Comparison of ENCODE assay signal across 13 cellular contexts in genomic region chr4:87499415-87500106, GRCh38. TPM values are rescaled to one million over a fixed set of nuclear protein-coding genes. Genes with fewer than 3 reads are reported as not detected.
DNase-seq lines count a peak whose midpoint lies in the region; ATAC-seq and TF ChIP-seq lines count a peak whose summit lies in the region.
"Had no signal": no experiment of that assay in that cellular context is flagged by ENCODE, and none has a peak within 500 bp of the region (broad histone marks: within the 10 kb centered on the region; RNA-seq: fewer than 3 reads in every experiment).

No MANE protein-coding gene starts in this region.

- CTCF ChIA-PET in activated CD4-positive, alpha-beta T cell treated with anti-CD3 and anti-CD28 coated beads for 36 hours (lab: Charles Lee) = no interaction called here
- CTCF ChIA-PET in SK-N-SH (lab: Yijun Ruan, JAX) = interaction anchor here (1.3 to 1.4 kb wide), 2 partner anchors 34 to 179 kb away, joined by 3 read pairs; no protein-coding TSS in a partner anchor

- H3F3A ChIP-seq in SK-N-SH (replicated peaks; ENCODE audit: insufficient read depth) = no peaks in the 10 kb centered on the region

- no peak overlapping the region for H3K27ac Mint-ChIP-seq in activated CD4-positive, alpha-beta T cell treated with anti-CD3 and anti-CD28 coated beads for 36 hours

- peaks cover 8 to 36% (median 13%) of the 10 kb centered on the region in 4 donors for H3K36me3 ChIP-seq in sigmoid colon
- H3K36me3 ChIP-seq in SK-N-SH (replicated peaks in 1 of 2; ENCODE audit: control insufficient read depth in 1 of 2, insufficient read depth in 2 of 2, low read length in 1 of 2) = no peaks in the 10 kb centered on the region

- H4K20me1 ChIP-seq in SK-N-SH (ENCODE audit: insufficient read depth) = no peaks in the 10 kb centered on the region

- H3K27ac ChIP-seq in sigmoid colon (peak overlapping the region; percentile 58 to 78 (median 72)), SK-N-SH (ENCODE audit: low read depth in 2 of 2, low read length in 1 of 2) (peak overlapping the region in 1 of 2 experiments; percentile 35; a peak in 1 of 4 replicates)
- H3K27ac ChIP-seq: SK-N-MC had no signal

- H3K4me1 ChIP-seq in sigmoid colon (peaks cover 0 to 61% (median 50%) of the 10 kb centered on the region in 4 donors), SK-N-SH (ENCODE audit: control insufficient read depth in 1 of 2, insufficient read depth in 2 of 2, low read depth in 1 of 2, low read length in 1 of 2) (peaks cover 6% of the 10 kb centered on the region in 2 experiments; a peak in 3 of 4 replicates)

- no peak overlapping the region for H3K9ac ChIP-seq in SK-N-SH

- no peaks in the 10 kb centered on the region for H3K9me3 Mint-ChIP-seq in activated CD4-positive, alpha-beta T cell treated with anti-CD3 and anti-CD28 coated beads for 36 hours (ENCODE audit: low read depth)
- H3K9me3 Mint-ChIP-seq: nephron progenitor cell had no signal

- no peak overlapping the region for H3K4me3 Mint-ChIP-seq in activated CD4-positive, alpha-beta T cell treated with anti-CD3 and anti-CD28 coated beads for 36 hours
- H3K4me3 Mint-ChIP-seq: nephron progenitor cell had no signal

- H3K4me1 Mint-ChIP-seq in activated CD4-positive, alpha-beta T cell treated with anti-CD3 and anti-CD28 coated beads for 36 hours = peaks cover 17% of the 10 kb centered on the region

- TF ChIP-seq EP300 in sigmoid colon (IDR thresholded peaks at IDR 0.05) (peak in 1 of 4 donors; percentile 17), SK-N-SH (IDR thresholded peaks at IDR 0.05; ENCODE audit: borderline replicate concordance in 1 of 2, low read depth in 1 of 2, low read length in 1 of 2) (no peak)

- H3K27me3 ChIP-seq in sigmoid colon (no peaks in the 10 kb centered on the region), SK-N-SH (ENCODE audit: insufficient read depth) (no peaks in the 10 kb centered on the region)

- H3K36me3 Mint-ChIP-seq in activated CD4-positive, alpha-beta T cell treated with anti-CD3 and anti-CD28 coated beads for 36 hours (ENCODE audit: low read depth) = no peaks in the 10 kb centered on the region

- H3K9me3 ChIP-seq in sigmoid colon (no peaks in the 10 kb centered on the region), SK-N-SH (no peaks in the 10 kb centered on the region)

- ATAC-seq in activated CD4-positive, alpha-beta T cell treated with anti-CD3 and anti-CD28 coated beads for 36 hours = peak; percentile 88
- peak; percentile 79 for ATAC-seq in GM21619 (IDR thresholded peaks at IDR 0.05; ENCODE audit: unreplicated experiment)
- peak; percentile 87 for ATAC-seq in HG03439 (IDR thresholded peaks at IDR 0.05; ENCODE audit: unreplicated experiment)
- ATAC-seq in SK-N-SH treated with all-trans-retinoic acid at 6 μM for 48 hours = no peak; the same call in 2 of the 3 replicates

- no peak overlapping the region for H3K4me3 ChIP-seq in sigmoid colon
- H3K4me3 ChIP-seq in SK-N-SH (ENCODE audit: low read depth in 2 of 2, low read length in 1 of 2) = no peak overlapping the region
- H3K4me3 ChIP-seq: SK-N-MC had no signal

- no peak overlapping the region for H2AFZ ChIP-seq in SK-N-SH (ENCODE audit: low read depth)

- no peaks in the 10 kb centered on the region for H3K79me2 ChIP-seq in SK-N-SH (ENCODE audit: insufficient read depth)

- WGBS in sigmoid colon, 2 donors = 79 to 85% methylated on average over 7 of the region's 7 CpGs
- WGBS in SK-N-SH (ENCODE audit: low lambda C conversion rate) = 81% methylated on average over 7 of the region's 7 CpGs

- H3K9me2 ChIP-seq in SK-N-SH = no peaks in the 10 kb centered on the region

- DNase-seq in activated CD4-positive, alpha-beta T cell treated with anti-CD3 and anti-CD28 coated beads for 36 hours = peak; percentile 12
- no peak for DNase-seq in activated CD4-positive, alpha-beta T cell treated with anti-CD3 and anti-CD28 coated beads for 48 hours
- no peak for DNase-seq in sigmoid colon
- no peak for DNase-seq in SK-N-SH
- DNase-seq in NCI-H226 = no peak
- DNase-seq: 8988T, activated gamma-delta T cell, MV-4-11, nephron progenitor cell had no signal

- intact Hi-C loops in activated CD4-positive, alpha-beta T cell treated with anti-CD3 and anti-CD28 coated beads for 36 hours (cut with DNase I, micrococcal nuclease) = loop anchor here in 1 of 2 experiments (1.0 to 5.0 kb wide), 2 partner anchors 57 to 348 kb away; no protein-coding TSS in a partner anchor
- intact Hi-C loops in sigmoid colon (cut with DNase I) = no loop called here

- TF ChIP-seq CTCF in sigmoid colon (IDR thresholded peaks at IDR 0.05) (no peak), SK-N-SH (IDR thresholded peaks at IDR 0.05) (no peak)

- TF ChIP-seq RAD21 in SK-N-SH (IDR thresholded peaks at IDR 0.05; ENCODE audit: low read length) = no peak

- no peak for TF ChIP-seq POLR2A in sigmoid colon (IDR thresholded peaks at IDR 0.05)

- peaks cover 2% of the 10 kb centered on the region for H3K27me3 Mint-ChIP-seq in activated CD4-positive, alpha-beta T cell treated with anti-CD3 and anti-CD28 coated beads for 36 hours

- H3K4me2 ChIP-seq in SK-N-SH = no peak overlapping the region

- POLR2A ChIA-PET in activated CD4-positive, alpha-beta T cell treated with anti-CD3 and anti-CD28 coated beads for 36 hours (lab: Charles Lee) = interaction anchor here (0.7 kb wide), 1 partner anchor 272 kb away, joined by 3 read pairs; no protein-coding TSS in a partner anchor
- POLR2A ChIA-PET in SK-N-SH (lab: Yijun Ruan, JAX) = no interaction called here

TF ChIP-seq in SK-N-SH, 30 proteins besides CTCF, POLR2A, EP300 and RAD21 (continues in another document):
- TF ChIP-seq RFX5 (IDR thresholded peaks at IDR 0.05; ENCODE audit: low read length) (no peak), EZH2phosphoT487 (IDR thresholded peaks at IDR 0.05; ENCODE audit: borderline replicate concordance, low read depth) (no peak), TEAD4 (IDR thresholded peaks at IDR 0.05; ENCODE audit: borderline replicate concordance, insufficient read depth) (no peak), NFIC (IDR thresholded peaks at IDR 0.05; ENCODE audit: borderline replicate concordance) (no peak), TCF12 (IDR thresholded peaks at IDR 0.05) (no peak), ZBTB33 (IDR thresholded peaks at IDR 0.05; ENCODE audit: borderline replicate concordance, low read depth) (no peak), NRF1 (IDR thresholded peaks at IDR 0.05; ENCODE audit: low read depth, low read length) (no peak), MAX (IDR thresholded peaks at IDR 0.05; ENCODE audit: low read depth) (no peak), MXI1 (IDR thresholded peaks at IDR 0.05; ENCODE audit: low read depth, low read length) (no peak)

TF ChIP-seq in SK-N-SH treated with all-trans-retinoic acid at 6 μM for 48 hours, 23 proteins besides CTCF, POLR2A, EP300 and RAD21 (continues in another document):
- no peak for TF ChIP-seq ZNF8 (CRISPR knock-in tag; IDR thresholded peaks at IDR 0.05)
- TF ChIP-seq ESRRG (CRISPR knock-in tag; IDR thresholded peaks at IDR 0.05) = no peak
- no peak for TF ChIP-seq OSR1 (CRISPR knock-in tag; IDR thresholded peaks at IDR 0.05)
- no peak for TF ChIP-seq BACH2 (CRISPR knock-in tag; IDR thresholded peaks at IDR 0.05; ENCODE audit: borderline replicate concordance)
- no peak for TF ChIP-seq TOX (CRISPR knock-in tag; IDR thresholded peaks at IDR 0.05; ENCODE audit: borderline replicate concordance)
- TF ChIP-seq PATZ1 (CRISPR knock-in tag; IDR thresholded peaks at IDR 0.05; ENCODE audit: borderline replicate concordance) = no peak
- no peak for TF ChIP-seq CSDC2 (CRISPR knock-in tag; IDR thresholded peaks at IDR 0.05)
- no peak for TF ChIP-seq SNAI2 (CRISPR knock-in tag; IDR thresholded peaks at IDR 0.05)
- no peak for TF ChIP-seq RARB (CRISPR knock-in tag; IDR thresholded peaks at IDR 0.05)
- no peak for TF ChIP-seq ZNF70 (CRISPR knock-in tag; IDR thresholded peaks at IDR 0.05)
- no peak for TF ChIP-seq ZFP3 (CRISPR knock-in tag; IDR thresholded peaks at IDR 0.05)
- TF ChIP-seq PPARA (CRISPR knock-in tag; IDR thresholded peaks at IDR 0.05; ENCODE audit: borderline replicate concordance) = no peak
- no peak for TF ChIP-seq ISL1 (CRISPR knock-in tag; IDR thresholded peaks at IDR 0.05)
- no peak for TF ChIP-seq ZFP30 (CRISPR knock-in tag; IDR thresholded peaks at IDR 0.05)

RNA-seq across cellular contexts. Expression of gene SPARCL1, which starts 29.6 kb away (rescaled TPM):
- total RNA-seq in activated CD4-positive, alpha-beta T cell treated with anti-CD3 and anti-CD28 coated beads for 36 hours = not detected
- total RNA-seq in sigmoid colon = 1,000 to 10,000 TPM; 1,005 to 1,386 (median 1,166) TPM
- polyA plus RNA-seq in sigmoid colon (100 to 1,000 TPM in 1 of 3 donors, 10 to 100 TPM in 2; 10.4 to 145 (median 28.8) TPM), SK-N-SH (2012; rRNA removed) (not detected in 2 replicates)
- polyA plus RNA-seq in SK-N-SH (2012; cell fraction: cytosol; rRNA removed) = 0.01 and 0.03 TPM in 2 replicates
- polyA plus RNA-seq in SK-N-SH (2012; cell fraction: nucleus; rRNA removed) = not detected in 2 replicates

Comparison
In these comparisons a context has a peak if more than half of its experiments do, and no peak if none do; other contexts are left out.
1. RNA of gene SPARCL1, which starts 29.6 kb away (total RNA-seq): 1,005 to 1,386 TPM in sigmoid colon; not detected in activated CD4-positive, alpha-beta T cell treated with anti-CD3 and anti-CD28 coated beads for 36 hours; every median in the first group is over 1,000 times any median in the second.